ENCODE assay signal across 8 cellular contexts in the genomic region with DNA sequence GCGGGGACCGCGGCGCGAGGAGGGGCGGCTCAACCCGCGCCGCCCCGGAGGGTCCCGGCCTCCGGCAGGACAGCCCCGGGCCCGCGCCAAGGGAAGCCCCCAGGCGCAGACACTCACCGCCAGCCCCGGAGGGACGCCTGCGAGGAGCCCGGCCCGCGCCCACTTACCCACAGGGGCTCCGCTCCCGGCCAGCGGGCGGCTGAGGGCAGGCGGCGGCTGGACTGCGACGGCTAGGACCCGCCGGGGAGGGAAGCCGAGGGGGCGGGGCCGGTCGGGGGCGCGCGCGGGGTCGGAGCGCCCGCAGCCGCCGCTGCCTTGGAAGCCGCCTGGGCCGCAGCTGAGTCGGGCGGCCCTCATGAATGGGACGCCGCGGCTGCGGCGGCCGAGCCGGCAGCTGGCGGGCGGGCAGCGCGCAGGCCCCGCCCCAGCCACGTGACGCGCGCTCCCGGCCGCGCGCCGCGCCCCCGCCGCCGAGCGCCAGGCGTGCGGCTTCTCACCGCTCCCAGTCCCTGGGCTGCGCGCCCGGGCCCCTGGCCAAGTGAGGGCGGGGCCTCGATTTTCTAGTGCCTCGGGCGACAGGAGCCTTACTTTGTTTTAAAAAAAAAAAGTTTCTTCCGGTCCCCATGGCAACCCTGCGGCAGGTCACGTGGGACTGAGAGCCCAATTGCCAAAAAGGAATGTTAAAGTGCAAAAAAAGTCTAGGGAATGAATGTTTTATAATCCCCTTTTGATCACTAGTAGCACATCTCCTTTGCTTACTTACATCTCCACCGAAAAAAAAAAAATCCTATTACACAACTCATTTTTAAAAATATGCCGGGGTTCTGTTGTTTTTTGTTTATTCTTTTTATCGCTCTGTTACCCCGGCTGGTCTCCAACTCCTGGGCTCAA. TPM values are rescaled to one million over a fixed set of nuclear protein-coding genes. Genes with fewer than 3 reads are reported as not detected.
A peak's percentile ranks its signal among the peaks of the same experiment; 100 is the strongest.
DNase-seq lines count a peak whose midpoint lies in the region; ATAC-seq and TF ChIP-seq lines count a peak whose summit lies in the region.

Gene LPIN2 (minus strand): TSS at position 225 of the 891 bp plus-strand sequence. CDS start 52,304 bp downstream, outside the sequence.

- no peaks in the 10 kb centered on the region for H3K9me3 ChIP-seq in spleen

- WGBS in spleen, 5 donors = 2 to 5% (median 2%) methylated on average over 33 to 93 of the region's 93 CpGs

- peaks cover 55% of the 10 kb centered on the region for H3K4me1 Mint-ChIP-seq in central memory CD8-positive, alpha-beta T cell

- ATAC-seq in GM19035 (IDR thresholded peaks at IDR 0.05; ENCODE audit: unreplicated experiment) (peak; percentile 86), HG03354 (IDR thresholded peaks at IDR 0.05; ENCODE audit: poor library complexity, severe bottlenecking, unreplicated experiment) (peak; percentile 87)
- peak; percentile 88 for ATAC-seq in central memory CD8-positive, alpha-beta T cell (replicated peaks; ENCODE audit: extremely low read depth, poor library complexity, severe bottlenecking)

- H3K27me3 ChIP-seq in spleen (replicated peaks in 1 of 7) = no peaks in the 10 kb centered on the region

- peaks cover 44 to 89% (median 75%) of the 10 kb centered on the region in 6 donors for H3K4me1 ChIP-seq in spleen

- peak in 1 of 3 donors; percentile 72 for TF ChIP-seq POLR2A in spleen (IDR thresholded peaks at IDR 0.05)

- H3K9me3 Mint-ChIP-seq in central memory CD8-positive, alpha-beta T cell = no peaks in the 10 kb centered on the region

- DNase-seq in AG10803 (ENCODE audit: low read depth) = peak; percentile 96
- peak; percentile 95 to 97 for DNase-seq in NCI-H446 (lab: John Stamatoyannopoulos, UW)
- DNase-seq in activated CD4-positive, CD25-positive, alpha-beta regulatory T cell treated with anti-CD3 and anti-CD28 coated beads, Interleukin-2, amount 50 U/mL, for 16 hours (ENCODE audit: low read depth, low spot score) = peak; percentile 88
- peak; percentile 93 to 97 for DNase-seq in central memory CD8-positive, alpha-beta T cell (ENCODE audit: low spot score in 2 of 2)
- DNase-seq in inferior parietal cortex (ENCODE audit: extremely low spot score) = peak; percentile 95
- peak; percentile 100 for DNase-seq in spleen

- peak within 1 kb of the TSS; percentile 92 for H3K4me3 Mint-ChIP-seq in central memory CD8-positive, alpha-beta T cell

- peak within 1 kb of the TSS; percentile 75 for H3K4me3 ChIP-seq in AG10803 (ENCODE audit: low read length)
- peak within 1 kb of the TSS; percentile 59 to 91 (median 78) for H3K4me3 ChIP-seq in spleen

- TF ChIP-seq CTCF in AG10803 (conservative IDR thresholded peaks at IDR 0.05; ENCODE audit: low read length) = no peak
- no peak for TF ChIP-seq CTCF in spleen (IDR thresholded peaks at IDR 0.05 in 8 of 11, conservative IDR thresholded peaks at IDR 0.05 in 3 of 11)

- peaks cover 27% of the 10 kb centered on the region for H3K36me3 Mint-ChIP-seq in central memory CD8-positive, alpha-beta T cell (ENCODE audit: insufficient read depth)

- H3K27ac Mint-ChIP-seq in central memory CD8-positive, alpha-beta T cell (ENCODE audit: low read depth) = peak within 1 kb of the TSS; percentile 89

- H3K27ac ChIP-seq in spleen = peak within 1 kb of the TSS; percentile 91 to 99 (median 96)

- H3K36me3 ChIP-seq in spleen = peaks cover 0 to 27% (median 0%) of the 10 kb centered on the region in 6 donors

- peaks cover 9% of the 10 kb centered on the region for H3K27me3 Mint-ChIP-seq in central memory CD8-positive, alpha-beta T cell

- intact Hi-C loops in spleen (cut with DNase I; ENCODE audit: low total_unique reads) = no loop called here

RNA-seq across cellular contexts. Expression of gene LPIN2, which starts in this region (rescaled TPM):
- 10 to 100 TPM; 44.8 to 79.7 (median 61.5) TPM for total RNA-seq in spleen
- 1 to 10 TPM; 4.0 to 9.6 (median 5.8) TPM for polyA plus RNA-seq in spleen

Comparison
In these comparisons a context has a peak if more than half of its experiments do, and no peak if none do; other contexts are left out.
1. Peak in every context shown above with its lines: DNase-seq, ATAC-seq, H3K4me3 ChIP-seq and H3K27ac ChIP-seq.